Comparison of ENCODE assay signal across 13 cellular contexts in the genomic region with DNA sequence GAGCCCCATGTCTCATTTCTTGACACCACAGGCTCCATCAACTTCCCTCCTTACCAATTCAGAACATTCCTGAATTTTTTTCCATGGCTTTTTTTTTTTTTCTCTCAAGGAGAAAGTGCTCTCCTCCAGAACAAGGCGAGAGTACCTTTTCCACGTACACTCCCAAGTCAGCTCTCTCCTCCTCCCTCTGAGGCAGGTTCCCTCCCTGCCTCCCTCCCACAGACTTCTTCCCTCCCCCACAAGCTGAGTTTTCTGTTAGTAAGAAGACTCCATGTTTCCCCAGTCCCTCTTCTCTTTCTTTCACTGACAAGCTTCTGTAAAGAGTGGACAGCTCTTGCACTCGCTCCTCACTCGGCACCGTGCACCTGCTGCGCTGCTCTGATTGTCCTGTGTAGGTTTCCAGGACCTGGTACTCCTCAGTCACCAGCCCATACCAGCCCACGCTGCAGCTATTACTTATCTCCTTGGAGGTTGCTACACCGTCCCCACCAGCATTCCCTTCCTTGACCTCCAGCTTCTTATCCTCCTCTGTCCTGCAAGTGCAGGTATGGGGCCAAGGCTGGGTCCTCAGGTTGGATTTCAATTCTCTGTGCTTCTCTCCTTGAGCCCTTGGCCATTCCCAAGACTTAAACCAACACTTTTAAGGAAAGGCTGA. TPM values are rescaled to one million over a fixed set of nuclear protein-coding genes. Genes with fewer than 3 reads are reported as not detected.
DNase-seq lines count a peak whose midpoint lies in the region; TF ChIP-seq lines count a peak whose summit lies in the region.
"Had no signal": no experiment of that assay in that cellular context is flagged by ENCODE, and none has a peak within 500 bp of the region (broad histone marks: within the 10 kb centered on the region; RNA-seq: fewer than 3 reads in every experiment).

No MANE protein-coding gene starts in this region.

- in situ Hi-C loops in GM13976 (cut with MboI; ENCODE audit: low sequenced_read_pairs, unreplicated experiment) = no loop called here

- CTCF ChIA-PET in activated CD4-positive, alpha-beta memory T cell treated with anti-CD3 and anti-CD28 coated beads for 36 hours (lab: Charles Lee) = interaction anchor here (0.8 to 1.1 kb wide), 2 partner anchors 17 to 146 kb away, joined by 3 read pairs; no protein-coding TSS in a partner anchor

- TF ChIP-seq CTCF in type B pancreatic cell (conservative IDR thresholded peaks at IDR 0.05) = no peak
- TF ChIP-seq CTCF in GM13976 (IDR thresholded peaks at IDR 0.05; ENCODE audit: borderline replicate concordance, control extremely low read depth, extremely low read depth, insufficient read depth, missing control alignments) = no peak

- H3K27ac Mint-ChIP-seq in activated naive CD4-positive, alpha-beta T cell treated with anti-CD3 and anti-CD28 coated beads, Interleukin-2, amount 50 U/mL, for 24 hours = peak overlapping the region; percentile 83
- peak overlapping the region; percentile 90 for H3K27ac Mint-ChIP-seq in activated CD4-positive, alpha-beta memory T cell treated with anti-CD3 and anti-CD28 coated beads for 36 hours
- no peak overlapping the region for H3K27ac Mint-ChIP-seq in type B pancreatic cell
- H3K27ac Mint-ChIP-seq: progenitor cell of endocrine pancreas had no signal

- peaks cover 2% of the 10 kb centered on the region for H3K36me3 Mint-ChIP-seq in activated naive CD4-positive, alpha-beta T cell treated with anti-CD3 and anti-CD28 coated beads, Interleukin-2, amount 50 U/mL, for 24 hours
- H3K36me3 Mint-ChIP-seq in activated CD4-positive, alpha-beta memory T cell treated with anti-CD3 and anti-CD28 coated beads for 36 hours = peaks cover 11% of the 10 kb centered on the region
- H3K36me3 Mint-ChIP-seq in type B pancreatic cell = no peaks in the 10 kb centered on the region

- peaks cover 91% of the 10 kb centered on the region for H3K4me1 Mint-ChIP-seq in activated naive CD4-positive, alpha-beta T cell treated with anti-CD3 and anti-CD28 coated beads, Interleukin-2, amount 50 U/mL, for 24 hours
- H3K4me1 Mint-ChIP-seq in activated CD4-positive, alpha-beta memory T cell treated with anti-CD3 and anti-CD28 coated beads for 36 hours (ENCODE audit: low read depth) = peaks cover 77% of the 10 kb centered on the region
- H3K4me1 Mint-ChIP-seq in type B pancreatic cell (ENCODE audit: unreplicated experiment) = peaks cover 55% of the 10 kb centered on the region

- POLR2A ChIA-PET in activated CD4-positive, alpha-beta memory T cell treated with anti-CD3 and anti-CD28 coated beads for 36 hours (lab: Charles Lee) = interaction anchor here (1.7 kb wide), 1 partner anchor 49 kb away, joined by 4 read pairs; no protein-coding TSS in a partner anchor

- intact Hi-C loops in activated CD4-positive, alpha-beta memory T cell treated with anti-CD3 and anti-CD28 coated beads for 36 hours (cut with micrococcal nuclease) = no loop called here
- intact Hi-C loops in head of caudate nucleus (cut with DNase I) = no loop called here

- no peak for DNase-seq in activated naive CD4-positive, alpha-beta T cell treated with anti-CD3 and anti-CD28 coated beads, Interleukin-2, amount 50 U/mL, for 16 hours
- no peak for DNase-seq in activated CD4-positive, alpha-beta memory T cell treated with anti-CD3 and anti-CD28 coated beads for 36 hours
- DNase-seq in head of caudate nucleus = peak in 27 of 42 donors; percentile 14 to 84 (median 50)
- DNase-seq in type B pancreatic cell (ENCODE audit: extremely low spot score, unreplicated experiment) = no peak
- DNase-seq in NCI-H187 treated with DMSO at 0.1 percent for 48 hours (lab: John Stamatoyannopoulos, UW) = no peak
- no peak for DNase-seq in NCI-H1694 treated with DMSO at 0.1 percent for 48 hours (lab: John Stamatoyannopoulos, UW)
- DNase-seq in GM13976 (ENCODE audit: low spot score) = no peak
- DNase-seq: DMS79 treated with DMSO at 0.1 percent for 48 hours, gastrocnemius medialis, NCI-H2029 treated with DMSO at 0.1 percent for 48 hours, tibial artery had no signal

- H3K27me3 Mint-ChIP-seq in activated naive CD4-positive, alpha-beta T cell treated with anti-CD3 and anti-CD28 coated beads, Interleukin-2, amount 50 U/mL, for 24 hours = no peaks in the 10 kb centered on the region
- no peaks in the 10 kb centered on the region for H3K27me3 Mint-ChIP-seq in activated CD4-positive, alpha-beta memory T cell treated with anti-CD3 and anti-CD28 coated beads for 36 hours
- H3K27me3 Mint-ChIP-seq in type B pancreatic cell = peaks cover 14% of the 10 kb centered on the region

- peak overlapping the region; percentile 90 for H3K4me3 Mint-ChIP-seq in activated naive CD4-positive, alpha-beta T cell treated with anti-CD3 and anti-CD28 coated beads, Interleukin-2, amount 50 U/mL, for 24 hours
- peak overlapping the region; percentile 88 for H3K4me3 Mint-ChIP-seq in activated CD4-positive, alpha-beta memory T cell treated with anti-CD3 and anti-CD28 coated beads for 36 hours
- peak overlapping the region; percentile 0 for H3K4me3 Mint-ChIP-seq in type B pancreatic cell

- no peaks in the 10 kb centered on the region for H3K9me3 Mint-ChIP-seq in activated naive CD4-positive, alpha-beta T cell treated with anti-CD3 and anti-CD28 coated beads, Interleukin-2, amount 50 U/mL, for 24 hours
- H3K9me3 Mint-ChIP-seq in activated CD4-positive, alpha-beta memory T cell treated with anti-CD3 and anti-CD28 coated beads for 36 hours = no peaks in the 10 kb centered on the region
- no peaks in the 10 kb centered on the region for H3K9me3 Mint-ChIP-seq in type B pancreatic cell

RNA-seq across cellular contexts. Expression of a gene that starts 3.8 kb away (rescaled TPM):
- 10 to 100 TPM; 42.5 to 44.6 TPM for total RNA-seq in activated CD4-positive, alpha-beta memory T cell treated with anti-CD3 and anti-CD28 coated beads for 36 hours
- 14.0 and 17.9 TPM in 2 replicates for total RNA-seq in type B pancreatic cell (ENCODE audit: low replicate concordance)

Comparison
In these comparisons a context has a peak if more than half of its experiments do, and no peak if none do; other contexts are left out.
1. H3K4me3 Mint-ChIP-seq: peak in every context shown above with its lines; median percentile 90 in activated naive CD4-positive, alpha-beta T cell treated with anti-CD3 and anti-CD28 coated beads, Interleukin-2, amount 50 U/mL, for 24 hours; 88 in activated CD4-positive, alpha-beta memory T cell treated with anti-CD3 and anti-CD28 coated beads for 36 hours; 0 in type B pancreatic cell.
2. DNase-seq: peak in head of caudate nucleus (27 of 42); none in activated naive CD4-positive, alpha-beta T cell treated with anti-CD3 and anti-CD28 coated beads, Interleukin-2, amount 50 U/mL, for 16 hours (single experiment), activated CD4-positive, alpha-beta memory T cell treated with anti-CD3 and anti-CD28 coated beads for 36 hours (single experiment), type B pancreatic cell (single experiment), NCI-H187 treated with DMSO at 0.1 percent for 48 hours (single experiment), NCI-H1694 treated with DMSO at 0.1 percent for 48 hours (single experiment) and GM13976 (single experiment).